ENCODE assay signal across 1 cellular context in genomic region chr12:113445544-113446176, GRCh38.
A peak's percentile ranks its signal among the peaks of the same experiment; 100 is the strongest.
TF ChIP-seq lines count a peak whose summit lies in the region.

No MANE protein-coding gene starts in this region.

TF ChIP-seq in GM12878, 131 proteins besides CTCF, POLR2A, EP300 and RAD21:
- TF ChIP-seq SRF (IDR thresholded peaks at IDR 0.05; ENCODE audit: low read depth in 2 of 2, low read length in 2 of 2) = peak; percentile 69 to 79
- TF ChIP-seq E4F1 (IDR thresholded peaks at IDR 0.05; ENCODE audit: borderline replicate concordance, partially characterized antibody) = no peak
